8 cellular contexts compared by ENCODE assay signal in the genomic region with DNA sequence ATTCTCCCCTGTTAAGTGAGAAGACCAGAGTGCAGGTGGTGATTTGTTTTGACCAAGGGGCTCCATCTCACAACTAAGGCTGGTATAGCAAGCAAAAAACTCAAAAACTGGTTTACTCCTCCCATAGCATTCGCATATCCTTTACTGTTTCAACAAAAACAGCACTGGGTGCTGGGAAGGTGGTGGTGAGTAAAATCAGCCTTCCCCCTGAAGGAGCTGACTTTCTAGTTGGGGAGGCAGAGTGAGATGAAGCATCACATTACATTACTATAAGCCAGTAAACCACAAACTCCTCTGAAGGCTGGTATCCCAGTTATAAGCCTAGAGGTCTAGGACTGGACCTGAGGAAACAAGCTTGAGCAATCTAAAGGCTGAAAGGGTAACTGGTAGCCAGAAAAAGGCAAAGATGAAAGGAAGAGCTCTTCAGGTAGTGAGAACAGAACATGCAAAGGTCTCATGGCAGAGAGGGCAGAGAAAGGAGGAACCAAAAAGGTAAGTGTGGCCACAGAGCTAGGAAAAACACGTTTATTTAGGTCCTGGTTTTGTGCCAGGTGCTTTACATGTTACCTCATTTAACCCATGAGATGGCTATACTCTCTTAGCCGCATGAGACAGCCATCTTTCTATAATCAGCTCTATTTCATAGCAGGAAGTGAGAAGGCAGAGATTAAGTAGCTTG. TPM values are rescaled to one million over a fixed set of nuclear protein-coding genes. Genes with fewer than 3 reads are reported as not detected.
DNase-seq lines count a peak whose midpoint lies in the region; ATAC-seq and TF ChIP-seq lines count a peak whose summit lies in the region.

No MANE protein-coding gene starts in this region.

- H3K4me3 Mint-ChIP-seq in activated naive CD8-positive, alpha-beta T cell treated with anti-CD3 and anti-CD28 coated beads for 36 hours: peak overlapping the region; percentile 23
- no peak overlapping the region for H3K4me3 Mint-ChIP-seq in glutamatergic neuron (ENCODE audit: unreplicated experiment)

- no peak for TF ChIP-seq POLR2A in tibial nerve (IDR thresholded peaks at IDR 0.05)

- H3K27ac Mint-ChIP-seq in activated naive CD8-positive, alpha-beta T cell treated with anti-CD3 and anti-CD28 coated beads for 36 hours: peak overlapping the region; percentile 84
- no peak overlapping the region for H3K27ac Mint-ChIP-seq in glutamatergic neuron (ENCODE audit: unreplicated experiment)

- TF ChIP-seq CTCF in tibial nerve (IDR thresholded peaks at IDR 0.05): no peak
- no peak for TF ChIP-seq CTCF in glutamatergic neuron (IDR thresholded peaks at IDR 0.05; ENCODE audit: partially characterized antibody, unreplicated experiment)

- TF ChIP-seq EP300 in tibial nerve (IDR thresholded peaks at IDR 0.05): no peak

- no peaks in the 10 kb centered on the region for H3K27me3 ChIP-seq in tibial nerve

- WGBS in tibial nerve, 2 donors: 63 to 65% methylated on average over 3 of the region's 3 CpGs

- peaks cover 0 to 11% (median 0%) of the 10 kb centered on the region in 3 donors for H3K36me3 ChIP-seq in tibial nerve

- peak overlapping the region in 3 of 4 donors; percentile 2 to 83 (median 50) for H3K27ac ChIP-seq in tibial nerve

- H3K27me3 Mint-ChIP-seq in activated naive CD8-positive, alpha-beta T cell treated with anti-CD3 and anti-CD28 coated beads for 36 hours: no peaks in the 10 kb centered on the region
- peaks cover 2% of the 10 kb centered on the region for H3K27me3 Mint-ChIP-seq in glutamatergic neuron (ENCODE audit: unreplicated experiment)

- DNase-seq in ELR (ENCODE audit: low read depth) (peak; percentile 40), tibial nerve (ENCODE audit: low spot score in 2 of 2) (no peak), DMS153 (lab: John Stamatoyannopoulos, UW) (no peak), glutamatergic neuron (no peak), NCI-H1930 (lab: John Stamatoyannopoulos, UW) (no peak)
- DNase-seq in activated naive CD8-positive, alpha-beta T cell treated with anti-CD3 and anti-CD28 coated beads for 36 hours: no peak

- peak; percentile 89 for ATAC-seq in GM19397 (IDR thresholded peaks at IDR 0.05; ENCODE audit: unreplicated experiment)
- peak; percentile 88 for ATAC-seq in HG03342 (IDR thresholded peaks at IDR 0.05; ENCODE audit: unreplicated experiment)

- no peak overlapping the region for H3K4me3 ChIP-seq in tibial nerve

- H3K36me3 Mint-ChIP-seq in activated naive CD8-positive, alpha-beta T cell treated with anti-CD3 and anti-CD28 coated beads for 36 hours: peaks cover 74% of the 10 kb centered on the region
- peaks cover 10% of the 10 kb centered on the region for H3K36me3 Mint-ChIP-seq in glutamatergic neuron (ENCODE audit: unreplicated experiment)

- peaks cover 0 to 3% (median 0%) of the 10 kb centered on the region in 4 donors for H3K9me3 ChIP-seq in tibial nerve

- peaks cover 66% of the 10 kb centered on the region for H3K4me1 Mint-ChIP-seq in activated naive CD8-positive, alpha-beta T cell treated with anti-CD3 and anti-CD28 coated beads for 36 hours
- peaks cover 17% of the 10 kb centered on the region for H3K4me1 Mint-ChIP-seq in glutamatergic neuron (ENCODE audit: low read depth, unreplicated experiment)

- H3K4me1 ChIP-seq in tibial nerve: peaks cover 0 to 40% (median 24%) of the 10 kb centered on the region in 4 donors

- H3K9me3 Mint-ChIP-seq in activated naive CD8-positive, alpha-beta T cell treated with anti-CD3 and anti-CD28 coated beads for 36 hours: peaks cover 24% of the 10 kb centered on the region
- peaks cover 5% of the 10 kb centered on the region for H3K9me3 Mint-ChIP-seq in glutamatergic neuron (ENCODE audit: unreplicated experiment)

RNA-seq across cellular contexts. Expression of gene TMEM123, which starts 22.3 kb away (rescaled TPM):
- total RNA-seq in activated naive CD8-positive, alpha-beta T cell treated with anti-CD3 and anti-CD28 coated beads for 36 hours: 100 to 1,000 TPM; 299 to 310 TPM
- total RNA-seq in tibial nerve: 100 to 1,000 TPM; 145 to 196 (median 181) TPM
- total RNA-seq in glutamatergic neuron (ENCODE audit: unreplicated experiment): 18.1 TPM
